21 cellular contexts compared by ENCODE assay signal in genomic region chr6:161644521-161644920, GRCh38.
DNase-seq lines count a peak whose midpoint lies in the region; ATAC-seq and TF ChIP-seq lines count a peak whose summit lies in the region.
"Had no signal": no experiment of that assay in that cellular context is flagged by ENCODE, and none has a peak within 500 bp of the region (broad histone marks: within the 10 kb centered on the region; RNA-seq: fewer than 3 reads in every experiment).

No MANE protein-coding gene starts in this region.

- H3K36me3 ChIP-seq in adrenal gland (replicated peaks in 1 of 2) = no peaks in the 10 kb centered on the region
- no peaks in the 10 kb centered on the region for H3K36me3 ChIP-seq in lung (ENCODE audit: control insufficient read depth in 2 of 2, insufficient read depth in 2 of 2, low read length in 2 of 2)

- intact Hi-C loops in adrenal gland (cut with DNase I) (no loop called here), dorsolateral prefrontal cortex (cut with DNase I) (no loop called here)

- no peak for ATAC-seq in lung (ENCODE audit: insufficient read depth, low FRiP score)
- ATAC-seq: HepG2, K562 had no signal

- peak overlapping the region; percentile 28; the same call in 1 of the 2 replicates for H3K27ac ChIP-seq in C4-2B
- H3K27ac ChIP-seq in adrenal gland = no peak overlapping the region
- no peak overlapping the region for H3K27ac ChIP-seq in lung (ENCODE audit: low read depth in 1 of 2, low read length in 1 of 2)
- H3K27ac ChIP-seq in dorsolateral prefrontal cortex = no peak overlapping the region

- TF ChIP-seq POLR2A in adrenal gland (IDR thresholded peaks at IDR 0.05) = no peak

- H3K4me3 ChIP-seq in adrenal gland = no peak overlapping the region
- no peak overlapping the region for H3K4me3 ChIP-seq in lung
- no peak overlapping the region for H3K4me3 ChIP-seq in dorsolateral prefrontal cortex
- H3K4me3 ChIP-seq: K562 had no signal

- H3K4me1 ChIP-seq in adrenal gland (replicated peaks in 1 of 2) (no peaks in the 10 kb centered on the region), lung (ENCODE audit: control insufficient read depth in 2 of 2, insufficient read depth in 2 of 2, low read length in 2 of 2) (no peaks in the 10 kb centered on the region)

- TF ChIP-seq CTCF in C4-2B (conservative IDR thresholded peaks at IDR 0.05) = no peak
- no peak for TF ChIP-seq CTCF in adrenal gland (IDR thresholded peaks at IDR 0.05)
- TF ChIP-seq CTCF in lung (IDR thresholded peaks at IDR 0.05; ENCODE audit: control extremely low read depth, extremely low read depth) = no peak
- no peak for TF ChIP-seq CTCF in dorsolateral prefrontal cortex (IDR thresholded peaks at IDR 0.05 in 54 of 56, conservative IDR thresholded peaks at IDR 0.05 in 2 of 56; ENCODE audit: low read depth in 1 of 56, partially characterized antibody in 56 of 56)

- peaks cover 0 to 5% (median 0%) of the 10 kb centered on the region in 3 donors for H3K9me3 ChIP-seq in adrenal gland (replicated peaks in 1 of 3)
- no peaks in the 10 kb centered on the region for H3K9me3 ChIP-seq in lung (ENCODE audit: control insufficient read depth in 2 of 2, insufficient read depth in 1 of 2, low read length in 1 of 2)
- H3K9me3 ChIP-seq: SK-N-SH had no signal

- 47 to 68% (median 49%) methylated on average over 7 of the region's 7 CpGs for WGBS in adrenal gland, 4 donors
- whole genome bisulfite sequencing in lung, 2 donors = 73 to 79% methylated on average over 7 of the region's 7 CpGs

- DNase-seq in NCI-H146 (lab: John Stamatoyannopoulos, UW) = peak; percentile 78
- peak in 5 of 7 donors; percentile 28 to 65 (median 36) for DNase-seq in adrenal gland
- DNase-seq in lung (ENCODE audit: low spot score) = peak; percentile 17
- DNase-seq in dorsolateral prefrontal cortex = no peak
- DNase-seq in activated CD4-positive, CD25-positive, alpha-beta regulatory T cell (lab: John Stamatoyannopoulos, UW) = no peak
- DNase-seq in DMS153 (lab: John Stamatoyannopoulos, UW) = no peak
- no peak for DNase-seq in anterior cingulate cortex (lab: John Stamatoyannopoulos, UW)
- DNase-seq: DMS79, H9, HFFc6, NCI-H1092, NCI-H1436, NCI-H2029, NCI-H345, NCI-H524, NCI-H82, SIG-M5, SK-N-SH had no signal

- H3K27me3 ChIP-seq in adrenal gland = no peaks in the 10 kb centered on the region
- no peaks in the 10 kb centered on the region for H3K27me3 ChIP-seq in lung (ENCODE audit: control insufficient read depth, insufficient read depth)
- H3K27me3 ChIP-seq in dorsolateral prefrontal cortex = no peaks in the 10 kb centered on the region

Comparison
In these comparisons a context has a peak if more than half of its experiments do, and no peak if none do; other contexts are left out.
1. DNase-seq: peak in NCI-H146 (single experiment), adrenal gland (5 of 7) and lung (single experiment); none in dorsolateral prefrontal cortex (0 of 10), activated CD4-positive, CD25-positive, alpha-beta regulatory T cell (0 of 4), DMS153 (single experiment) and anterior cingulate cortex (0 of 58).